Comparison of ENCODE assay signal across 11 cellular contexts in the genomic region with DNA sequence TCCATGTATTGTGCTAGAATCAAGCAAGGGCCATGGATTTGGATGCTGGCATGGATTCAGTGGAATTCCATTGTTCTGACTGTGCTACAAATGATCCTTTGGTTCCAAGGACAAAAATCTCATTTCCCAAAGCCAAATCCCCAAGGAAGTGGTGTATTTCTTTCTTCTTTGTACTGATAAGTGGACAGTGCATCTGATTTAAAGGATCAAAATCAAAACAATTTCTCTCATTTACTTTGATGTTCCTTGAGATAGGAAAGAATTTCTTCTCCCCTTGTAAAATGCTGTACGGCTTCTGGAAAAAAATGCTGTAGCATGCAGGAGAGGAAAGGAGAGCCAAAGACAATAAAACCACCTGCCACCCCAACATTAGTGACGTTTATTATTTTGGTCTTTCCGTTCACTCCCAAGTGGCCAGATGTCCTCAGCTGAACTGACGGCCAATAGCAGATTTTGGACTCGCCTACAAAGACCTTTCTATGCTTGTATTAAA.
DNase-seq lines count a peak whose midpoint lies in the region; ATAC-seq and TF ChIP-seq lines count a peak whose summit lies in the region.
"Had no signal": no experiment of that assay in that cellular context is flagged by ENCODE, and none has a peak within 500 bp of the region (broad histone marks: within the 10 kb centered on the region; RNA-seq: fewer than 3 reads in every experiment).

No MANE protein-coding gene starts in this region.

- H3K23ac ChIP-seq in mesendoderm (ENCODE audit: low read length) = no peak overlapping the region

- H3K4me1 ChIP-seq in thoracic aorta (ENCODE audit: control insufficient read depth in 1 of 2, low read depth in 2 of 2) (peaks cover 29 to 47% of the 10 kb centered on the region in 2 donors), mesendoderm (ENCODE audit: control insufficient read depth, low read depth, low read length) (no peaks in the 10 kb centered on the region)

- peaks cover 17 to 33% of the 10 kb centered on the region in 2 donors for H3K9me3 Mint-ChIP-seq in effector memory CD8-positive, alpha-beta T cell

- H3K18ac ChIP-seq in mesendoderm (ENCODE audit: low read length) = no peak overlapping the region

- H3K9ac ChIP-seq in mesendoderm (ENCODE audit: low read length) = no peak overlapping the region

- H3K9me3 ChIP-seq in thoracic aorta = no peaks in the 10 kb centered on the region

- H2BK15ac ChIP-seq in mesendoderm (replicated peaks; ENCODE audit: low read depth) = no peak overlapping the region

- no peaks in the 10 kb centered on the region for H3K4me1 Mint-ChIP-seq in effector memory CD8-positive, alpha-beta T cell (ENCODE audit: low read depth in 2 of 2)

- no peaks in the 10 kb centered on the region for H3K36me3 ChIP-seq in thoracic aorta
- H3K36me3 ChIP-seq in mesendoderm (ENCODE audit: control insufficient read depth, insufficient read depth, low read length) = no peaks in the 10 kb centered on the region

- H3K4ac ChIP-seq in mesendoderm (ENCODE audit: low read depth, low read length) = no peak overlapping the region

- no CpG with 5 or more reads among the region's 5 CpGs for WGBS in mesendoderm (ENCODE audit: extremely low coverage, insufficient coverage, low lambda C conversion rate)

- H3K56ac ChIP-seq in mesendoderm (ENCODE audit: low read length) = no peak overlapping the region

- no peak overlapping the region for H2BK120ac ChIP-seq in mesendoderm (ENCODE audit: low read depth, low read length)

- H2AK5ac ChIP-seq in mesendoderm (ENCODE audit: low read length) = no peak overlapping the region

- no peak overlapping the region for H3K27ac Mint-ChIP-seq in effector memory CD8-positive, alpha-beta T cell
- H3K27ac Mint-ChIP-seq: activated naive CD4-positive, alpha-beta T cell treated with anti-CD3 and anti-CD28 coated beads for 36 hours had no signal

- no peak overlapping the region for H2BK5ac ChIP-seq in mesendoderm (ENCODE audit: low read length)

- DNase-seq in NCI-H1417 (lab: John Stamatoyannopoulos, UW) = peak in 2 of 3 experiments; percentile 3 to 58
- DNase-seq in NCI-H1417 treated with DMSO at 0.1 percent for 48 hours (lab: John Stamatoyannopoulos, UW) = no peak
- peak; percentile 25 for DNase-seq in left ventricle myocardium superior
- peak; percentile 28 for DNase-seq in thoracic aorta (ENCODE audit: low spot score)
- no peak for DNase-seq in mesendoderm
- no peak for DNase-seq in effector memory CD8-positive, alpha-beta T cell
- DNase-seq: activated naive CD4-positive, alpha-beta T cell treated with anti-CD3 and anti-CD28 coated beads for 36 hours; KBM-7 had no signal

- H3K4me3 ChIP-seq in thoracic aorta (peak overlapping the region; percentile 46), mesendoderm (ENCODE audit: low read length) (no peak overlapping the region)

- H3K27me3 Mint-ChIP-seq in effector memory CD8-positive, alpha-beta T cell = no peaks in the 10 kb centered on the region

- H3K27ac ChIP-seq in VCaP (peak overlapping the region; percentile 27; the same call in 1 of the 2 replicates), thoracic aorta (peak overlapping the region; percentile 35 to 39), mesendoderm (ENCODE audit: low read depth, low read length) (no peak overlapping the region)
- H3K27ac ChIP-seq: 22Rv1 had no signal

- H3K79me1 ChIP-seq in mesendoderm (ENCODE audit: low read length) = peaks cover 6% of the 10 kb centered on the region

- H3K4me2 ChIP-seq in mesendoderm (ENCODE audit: low read length) = no peak overlapping the region

- H3K36me3 Mint-ChIP-seq in effector memory CD8-positive, alpha-beta T cell (ENCODE audit: insufficient read depth) = peaks cover 7% of the 10 kb centered on the region

- no peaks in the 10 kb centered on the region for H3K79me2 ChIP-seq in mesendoderm (ENCODE audit: control insufficient read depth, insufficient read depth, low read length)

- no peak overlapping the region for H4K5ac ChIP-seq in mesendoderm (ENCODE audit: low read length)

- H4K8ac ChIP-seq in mesendoderm (ENCODE audit: low read depth, low read length) = no peak overlapping the region

- ATAC-seq in left ventricle myocardium superior (peak; percentile 80), thoracic aorta (ENCODE audit: insufficient number of reproducible peaks, low FRiP score, low read depth) (peak; percentile 59), HG03095 (IDR thresholded peaks at IDR 0.05; ENCODE audit: unreplicated experiment) (no peak)
- ATAC-seq in effector memory CD8-positive, alpha-beta T cell (replicated peaks) = no peak

- TF ChIP-seq CTCF in VCaP (conservative IDR thresholded peaks at IDR 0.05) = no peak
- no peak for TF ChIP-seq CTCF in thoracic aorta (IDR thresholded peaks at IDR 0.05)

- no peak overlapping the region for H3K4me3 Mint-ChIP-seq in effector memory CD8-positive, alpha-beta T cell
- H3K4me3 Mint-ChIP-seq: activated naive CD4-positive, alpha-beta T cell treated with anti-CD3 and anti-CD28 coated beads for 36 hours had no signal

- H3K27me3 ChIP-seq in thoracic aorta (replicated peaks; ENCODE audit: insufficient read depth) (no peaks in the 10 kb centered on the region), mesendoderm (ENCODE audit: insufficient read depth, low read length, poor library complexity) (no peaks in the 10 kb centered on the region)

- intact Hi-C loops in left ventricle myocardium superior (cut with micrococcal nuclease) = no loop called here

Comparison
In these comparisons a context has a peak if more than half of its experiments do, and no peak if none do; other contexts are left out.
1. DNase-seq: peak in NCI-H1417 (2 of 3), left ventricle myocardium superior (single experiment) and thoracic aorta (single experiment); none in NCI-H1417 treated with DMSO at 0.1 percent for 48 hours (single experiment), mesendoderm (single experiment) and effector memory CD8-positive, alpha-beta T cell (0 of 3).
2. ATAC-seq: peak in left ventricle myocardium superior (single experiment) and thoracic aorta (single experiment); none in effector memory CD8-positive, alpha-beta T cell (single experiment) and HG03095 (single experiment).